9 cellular contexts compared by ENCODE assay signal in the genomic region with DNA sequence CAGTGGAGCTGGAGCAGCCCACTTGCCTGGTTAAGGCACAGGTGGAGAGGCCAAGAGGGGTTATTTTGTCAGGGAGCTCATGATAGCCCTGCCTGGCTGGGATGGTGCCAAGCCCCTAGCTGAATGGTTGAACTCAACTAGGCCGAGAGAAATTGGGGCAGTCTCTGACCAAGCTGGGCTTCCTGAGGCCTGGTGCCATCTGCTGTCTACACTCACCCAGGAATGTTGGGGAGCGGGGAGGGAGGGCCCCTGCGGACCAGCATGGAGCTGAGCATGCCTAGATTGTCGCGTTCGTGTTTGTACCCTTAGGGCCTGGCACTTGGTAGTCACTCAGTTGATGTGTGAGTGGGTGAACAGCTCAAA.
DNase-seq lines count a peak whose midpoint lies in the region; ATAC-seq and TF ChIP-seq lines count a peak whose summit lies in the region.
"Had no signal": no experiment of that assay in that cellular context is flagged by ENCODE, and none has a peak within 500 bp of the region (broad histone marks: within the 10 kb centered on the region; RNA-seq: fewer than 3 reads in every experiment).

No MANE protein-coding gene starts in this region.

- peaks cover 9 to 20% of the 10 kb centered on the region in 2 donors for H3K4me1 ChIP-seq in muscle layer of duodenum (ENCODE audit: control insufficient read depth in 1 of 2, insufficient read depth in 2 of 2, low read length in 2 of 2)

- peak; percentile 35 for DNase-seq in AG20443 (ENCODE audit: low spot score)
- no peak for DNase-seq in coronary artery (ENCODE audit: low spot score)
- no peak for DNase-seq in NCI-H2196 treated with DMSO at 0.1 percent for 48 hours (lab: John Stamatoyannopoulos, UW; ENCODE audit: unreplicated experiment)

- peak overlapping the region; percentile 99 for H3K27ac ChIP-seq in KOPT-K1 (ENCODE audit: low read depth, low read length, poor library complexity, severe bottlenecking)
- H3K27ac ChIP-seq in coronary artery, result no peak overlapping the region
- H3K27ac ChIP-seq in muscle layer of duodenum (ENCODE audit: low read length), result no peak overlapping the region

- H3K36me3 ChIP-seq in KOPT-K1 (ENCODE audit: insufficient read depth, low read length) (peaks cover 49% of the 10 kb centered on the region), muscle layer of duodenum (ENCODE audit: control insufficient read depth in 1 of 2, insufficient read depth in 2 of 2, low read length in 2 of 2) (peaks cover 20 to 33% of the 10 kb centered on the region in 2 donors)

- ATAC-seq in GM19467 (IDR thresholded peaks at IDR 0.05; ENCODE audit: unreplicated experiment) (no peak), GM19328 (IDR thresholded peaks at IDR 0.05; ENCODE audit: unreplicated experiment) (no peak), HG02981 (IDR thresholded peaks at IDR 0.05; ENCODE audit: unreplicated experiment) (no peak)
- ATAC-seq: body of pancreas had no signal

- H3K27me3 ChIP-seq in muscle layer of duodenum (ENCODE audit: low read depth, low read length), result no peaks in the 10 kb centered on the region
- H3K27me3 ChIP-seq: body of pancreas had no signal

- no peaks in the 10 kb centered on the region for H3K9me3 ChIP-seq in KOPT-K1 (ENCODE audit: insufficient read depth, low read length, poor library complexity, severe bottlenecking)
- no peaks in the 10 kb centered on the region for H3K9me3 ChIP-seq in muscle layer of duodenum (ENCODE audit: control insufficient read depth in 1 of 2, low read length in 2 of 2)
- H3K9me3 ChIP-seq: body of pancreas had no signal

- H3K4me3 ChIP-seq in coronary artery (peak overlapping the region; percentile 98), muscle layer of duodenum (ENCODE audit: low read depth in 1 of 2, low read length in 2 of 2) (peak overlapping the region; percentile 71 to 85)

- no peak for TF ChIP-seq CTCF in coronary artery (IDR thresholded peaks at IDR 0.05)
